Comparison of ENCODE assay signal across 9 cellular contexts in genomic region chr18:64037812-64038414, GRCh38.
DNase-seq lines count a peak whose midpoint lies in the region; ATAC-seq lines count a peak whose summit lies in the region.
"Had no signal": no experiment of that assay in that cellular context is flagged by ENCODE, and none has a peak within 500 bp of the region (broad histone marks: within the 10 kb centered on the region; RNA-seq: fewer than 3 reads in every experiment).

No MANE protein-coding gene starts in this region.

- H3K4me1 Mint-ChIP-seq in T-helper 17 cell = no peaks in the 10 kb centered on the region

- peak; percentile 22 for DNase-seq in DMS153 treated with DMSO at 0.1 percent for 48 hours (lab: John Stamatoyannopoulos, UW; ENCODE audit: unreplicated experiment)
- no peak for DNase-seq in DMS153 (lab: John Stamatoyannopoulos, UW)
- DNase-seq in Kasumi-1 (lab: John Stamatoyannopoulos, UW) = peak; percentile 24 to 49
- no peak for DNase-seq in T-helper 17 cell
- peak; percentile 16 for DNase-seq in iris pigment epithelial cell (ENCODE audit: low read depth)
- no peak for DNase-seq in NCI-H2029 treated with DMSO at 0.1 percent for 48 hours (lab: John Stamatoyannopoulos, UW)

- H3K4me3 Mint-ChIP-seq in T-helper 17 cell = no peak overlapping the region
- H3K4me3 Mint-ChIP-seq: activated T-cell treated with anti-CD3 and anti-CD28 coated beads, Interleukin-2, amount 50 U/mL, for 72 hours had no signal

- H3K27ac Mint-ChIP-seq in T-helper 17 cell = no peak overlapping the region
- H3K27ac Mint-ChIP-seq: activated T-cell treated with anti-CD3 and anti-CD28 coated beads, Interleukin-2, amount 50 U/mL, for 72 hours had no signal

- H3K9me3 ChIP-seq in T-helper 17 cell (ENCODE audit: control insufficient read depth, low read length, poor library complexity, severe bottlenecking) = no peaks in the 10 kb centered on the region

- peaks cover 16% of the 10 kb centered on the region for H3K27me3 Mint-ChIP-seq in T-helper 17 cell

- ATAC-seq in GM21825 (IDR thresholded peaks at IDR 0.05; ENCODE audit: unreplicated experiment) (peak; percentile 62), T-helper 17 cell (peak; percentile 36), HG03196 (IDR thresholded peaks at IDR 0.05; ENCODE audit: unreplicated experiment) (no peak)

- no peaks in the 10 kb centered on the region for H3K36me3 Mint-ChIP-seq in T-helper 17 cell (ENCODE audit: low read depth)

Comparison
In these comparisons a context has a peak if more than half of its experiments do, and no peak if none do; other contexts are left out.
1. DNase-seq: peak in DMS153 treated with DMSO at 0.1 percent for 48 hours (single experiment), Kasumi-1 (2 of 2) and iris pigment epithelial cell (single experiment); none in DMS153 (single experiment), T-helper 17 cell (0 of 3) and NCI-H2029 treated with DMSO at 0.1 percent for 48 hours (single experiment).